In genomic region chr6:42901538-42901957, GRCh38 we compare ENCODE assay signal across 1 cellular context.
TF ChIP-seq lines count a peak whose summit lies in the region.

No MANE protein-coding gene starts in this region.

TF ChIP-seq in HepG2, 621 proteins besides CTCF, POLR2A, EP300 and RAD21 (continues in another document):
- TF ChIP-seq NFYB (CRISPR knock-in tag; IDR thresholded peaks at IDR 0.05) (no peak), MED1 (CRISPR knock-in tag; IDR thresholded peaks at IDR 0.05) (peak; percentile 69), MYC (CRISPR knock-in tag; IDR thresholded peaks at IDR 0.05; ENCODE audit: borderline replicate concordance) (peak; percentile 24; the same call in 1 of the 2 replicates), ZNF580 (CRISPR knock-in tag; IDR thresholded peaks at IDR 0.05; ENCODE audit: borderline replicate concordance, low read depth) (peak; percentile 63; the same call in 1 of the 2 replicates), ZFX (CRISPR knock-in tag; IDR thresholded peaks at IDR 0.05; ENCODE audit: low read depth) (peak; percentile 43; the same call in 1 of the 2 replicates), SMARCC2 (IDR thresholded peaks at IDR 0.05) (no peak), SAP130 (CRISPR knock-in tag; IDR thresholded peaks at IDR 0.05; ENCODE audit: low read depth) (peak; percentile 90), NCOA5 (CRISPR knock-in tag; IDR thresholded peaks at IDR 0.05) (no peak), FLYWCH1 (CRISPR knock-in tag; IDR thresholded peaks at IDR 0.05) (no peak), ZNF891 (CRISPR knock-in tag; IDR thresholded peaks at IDR 0.05) (no peak), FOSL2 (CRISPR knock-in tag; IDR thresholded peaks at IDR 0.05) (peak; percentile 49; the same call in 1 of the 2 replicates), PITX1 (CRISPR knock-in tag; IDR thresholded peaks at IDR 0.05) (peak; percentile 63; the same call in 1 of the 2 replicates), ZNF567 (CRISPR knock-in tag; IDR thresholded peaks at IDR 0.05; ENCODE audit: borderline replicate concordance) (no peak), CCAR2 (optimal IDR thresholded peaks at IDR 0.05; ENCODE audit: low read depth, low read length) (no peak), GABPA (IDR thresholded peaks at IDR 0.05; ENCODE audit: low read depth, low read length) (no peak), GABPA (CRISPR knock-in tag; IDR thresholded peaks at IDR 0.05; ENCODE audit: low read depth) (0 out of 2 replicates have a peak, but pooled peaks have one; percentile 34), HHEX (CRISPR knock-in tag; IDR thresholded peaks at IDR 0.05) (no peak), ZNF782 (CRISPR knock-in tag; IDR thresholded peaks at IDR 0.05; ENCODE audit: borderline replicate concordance) (no peak), ZSCAN31 (CRISPR knock-in tag; IDR thresholded peaks at IDR 0.05; ENCODE audit: low read depth) (0 out of 2 replicates have a peak, but pooled peaks have one; percentile 48), ZNF564 (CRISPR knock-in tag; IDR thresholded peaks at IDR 0.05) (no peak), NFIC (IDR thresholded peaks at IDR 0.05; ENCODE audit: low read length) (no peak), NR0B2 (CRISPR knock-in tag; IDR thresholded peaks at IDR 0.05) (no peak), TCF7L2 (IDR thresholded peaks at IDR 0.05; ENCODE audit: low read depth, low read length) (no peak), GATA4 (IDR thresholded peaks at IDR 0.05; ENCODE audit: borderline replicate concordance, low read depth) (0 out of 2 replicates have a peak, but pooled peaks have one; percentile 13), KDM5A (IDR thresholded peaks at IDR 0.05; ENCODE audit: borderline replicate concordance, low read length) (no peak; the same call in 1 of the 2 replicates), CCDC6 (CRISPR knock-in tag; IDR thresholded peaks at IDR 0.05) (no peak), GZF1 (CRISPR knock-in tag; IDR thresholded peaks at IDR 0.05) (0 out of 2 replicates have a peak, but pooled peaks have one; percentile 60), CREB3 (CRISPR knock-in tag; IDR thresholded peaks at IDR 0.05) (no peak), MAFF (IDR thresholded peaks at IDR 0.05; ENCODE audit: low read depth, low read length) (no peak), ZNF350 (CRISPR knock-in tag; IDR thresholded peaks at IDR 0.05; ENCODE audit: borderline replicate concordance, low read depth) (peak; percentile 68; the same call in 1 of the 2 replicates), AHR (CRISPR knock-in tag; IDR thresholded peaks at IDR 0.05) (no peak), BATF2 (CRISPR knock-in tag; IDR thresholded peaks at IDR 0.05) (no peak), ZNF672 (CRISPR knock-in tag; IDR thresholded peaks at IDR 0.05) (no peak), ZFP41 (CRISPR knock-in tag; IDR thresholded peaks at IDR 0.05; ENCODE audit: borderline replicate concordance) (no peak), ERF (CRISPR knock-in tag; IDR thresholded peaks at IDR 0.05) (peak; percentile 75; the same call in 1 of the 2 replicates), FOSL1 (CRISPR knock-in tag; IDR thresholded peaks at IDR 0.05; ENCODE audit: borderline replicate concordance) (no peak), SALL2 (CRISPR knock-in tag; IDR thresholded peaks at IDR 0.05) (no peak), HNF4G (IDR thresholded peaks at IDR 0.05; ENCODE audit: borderline replicate concordance, low read depth, low read length) (no peak), HNF4G (CRISPR knock-in tag; IDR thresholded peaks at IDR 0.05; ENCODE audit: borderline replicate concordance, low read depth) (0 out of 2 replicates have a peak, but pooled peaks have one; percentile 35), ZNF20 (CRISPR knock-in tag; IDR thresholded peaks at IDR 0.05) (no peak), TBP (CRISPR knock-in tag; IDR thresholded peaks at IDR 0.05) (no peak), ZNF615 (CRISPR knock-in tag; IDR thresholded peaks at IDR 0.05; ENCODE audit: borderline replicate concordance) (0 out of 2 replicates have a peak, but pooled peaks have one; percentile 17), ZNF619 (CRISPR knock-in tag; IDR thresholded peaks at IDR 0.05) (0 out of 2 replicates have a peak, but pooled peaks have one; percentile 57), CC2D1A (CRISPR knock-in tag; IDR thresholded peaks at IDR 0.05) (peak; percentile 74; the same call in 1 of the 2 replicates), ZNF432 (CRISPR knock-in tag; IDR thresholded peaks at IDR 0.05; ENCODE audit: borderline replicate concordance) (no peak), ZNF7 (CRISPR knock-in tag; IDR thresholded peaks at IDR 0.05) (no peak), GRHL1 (CRISPR knock-in tag; conservative IDR thresholded peaks at IDR 0.05) (no peak), ZSCAN21 (CRISPR knock-in tag; IDR thresholded peaks at IDR 0.05; ENCODE audit: borderline replicate concordance) (peak; percentile 41; the same call in 1 of the 2 replicates), SOX13 (IDR thresholded peaks at IDR 0.05) (no peak), SOX13 (CRISPR knock-in tag; conservative IDR thresholded peaks at IDR 0.05 in 1 of 2, IDR thresholded peaks at IDR 0.05 in 1 of 2) (peak in 1 of 2 experiments; percentile 32; a peak in 1 of 4 replicates), ZNF574 (CRISPR knock-in tag; IDR thresholded peaks at IDR 0.05) (peak; percentile 52; the same call in 1 of the 2 replicates), MAX (IDR thresholded peaks at IDR 0.05) (peak; percentile 39; the same call in 1 of the 2 replicates), ZNF598 (CRISPR knock-in tag; IDR thresholded peaks at IDR 0.05; ENCODE audit: borderline replicate concordance) (no peak), BORCS8-MEF2B (CRISPR knock-in tag; IDR thresholded peaks at IDR 0.05) (no peak), ZNF460 (CRISPR knock-in tag; IDR thresholded peaks at IDR 0.05; ENCODE audit: borderline replicate concordance) (no peak)
- TF ChIP-seq, protein P1, sequence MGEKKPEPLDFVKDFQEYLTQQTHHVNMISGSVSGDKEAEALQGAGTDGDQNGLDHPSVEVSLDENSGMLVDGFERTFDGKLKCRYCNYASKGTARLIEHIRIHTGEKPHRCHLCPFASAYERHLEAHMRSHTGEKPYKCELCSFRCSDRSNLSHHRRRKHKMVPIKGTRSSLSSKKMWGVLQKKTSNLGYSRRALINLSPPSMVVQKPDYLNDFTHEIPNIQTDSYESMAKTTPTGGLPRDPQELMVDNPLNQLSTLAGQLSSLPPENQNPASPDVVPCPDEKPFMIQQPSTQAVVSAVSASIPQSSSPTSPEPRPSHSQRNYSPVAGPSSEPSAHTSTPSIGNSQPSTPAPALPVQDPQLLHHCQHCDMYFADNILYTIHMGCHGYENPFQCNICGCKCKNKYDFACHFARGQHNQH (CRISPR knock-in tag; IDR thresholded peaks at IDR 0.05), result peak; percentile 69; the same call in 1 of the 2 replicates
- TF ChIP-seq, protein P2, sequence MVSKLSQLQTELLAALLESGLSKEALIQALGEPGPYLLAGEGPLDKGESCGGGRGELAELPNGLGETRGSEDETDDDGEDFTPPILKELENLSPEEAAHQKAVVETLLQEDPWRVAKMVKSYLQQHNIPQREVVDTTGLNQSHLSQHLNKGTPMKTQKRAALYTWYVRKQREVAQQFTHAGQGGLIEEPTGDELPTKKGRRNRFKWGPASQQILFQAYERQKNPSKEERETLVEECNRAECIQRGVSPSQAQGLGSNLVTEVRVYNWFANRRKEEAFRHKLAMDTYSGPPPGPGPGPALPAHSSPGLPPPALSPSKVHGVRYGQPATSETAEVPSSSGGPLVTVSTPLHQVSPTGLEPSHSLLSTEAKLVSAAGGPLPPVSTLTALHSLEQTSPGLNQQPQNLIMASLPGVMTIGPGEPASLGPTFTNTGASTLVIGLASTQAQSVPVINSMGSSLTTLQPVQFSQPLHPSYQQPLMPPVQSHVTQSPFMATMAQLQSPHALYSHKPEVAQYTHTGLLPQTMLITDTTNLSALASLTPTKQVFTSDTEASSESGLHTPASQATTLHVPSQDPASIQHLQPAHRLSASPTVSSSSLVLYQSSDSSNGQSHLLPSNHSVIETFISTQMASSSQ (IDR thresholded peaks at IDR 0.05; ENCODE audit: low read depth), result no peak
- TF ChIP-seq, protein P2 (CRISPR knock-in tag; IDR thresholded peaks at IDR 0.05; ENCODE audit: borderline replicate concordance), result no peak
- TF ChIP-seq, protein P3, sequence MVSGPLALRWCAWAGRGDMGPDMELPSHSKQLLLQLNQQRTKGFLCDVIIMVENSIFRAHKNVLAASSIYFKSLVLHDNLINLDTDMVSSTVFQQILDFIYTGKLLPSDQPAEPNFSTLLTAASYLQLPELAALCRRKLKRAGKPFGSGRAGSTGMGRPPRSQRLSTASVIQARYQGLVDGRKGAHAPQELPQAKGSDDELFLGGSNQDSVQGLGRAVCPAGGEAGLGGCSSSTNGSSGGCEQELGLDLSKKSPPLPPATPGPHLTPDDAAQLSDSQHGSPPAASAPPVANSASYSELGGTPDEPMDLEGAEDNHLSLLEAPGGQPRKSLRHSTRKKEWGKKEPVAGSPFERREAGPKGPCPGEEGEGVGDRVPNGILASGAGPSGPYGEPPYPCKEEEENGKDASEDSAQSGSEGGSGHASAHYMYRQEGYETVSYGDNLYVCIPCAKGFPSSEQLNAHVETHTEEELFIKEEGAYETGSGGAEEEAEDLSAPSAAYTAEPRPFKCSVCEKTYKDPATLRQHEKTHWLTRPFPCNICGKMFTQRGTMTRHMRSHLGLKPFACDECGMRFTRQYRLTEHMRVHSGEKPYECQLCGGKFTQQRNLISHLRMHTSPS (CRISPR knock-in tag; IDR thresholded peaks at IDR 0.05; ENCODE audit: low read depth), result 0 out of 2 replicates have a peak, but pooled peaks have one; percentile 27
